13 cellular contexts compared by ENCODE assay signal in the genomic region with DNA sequence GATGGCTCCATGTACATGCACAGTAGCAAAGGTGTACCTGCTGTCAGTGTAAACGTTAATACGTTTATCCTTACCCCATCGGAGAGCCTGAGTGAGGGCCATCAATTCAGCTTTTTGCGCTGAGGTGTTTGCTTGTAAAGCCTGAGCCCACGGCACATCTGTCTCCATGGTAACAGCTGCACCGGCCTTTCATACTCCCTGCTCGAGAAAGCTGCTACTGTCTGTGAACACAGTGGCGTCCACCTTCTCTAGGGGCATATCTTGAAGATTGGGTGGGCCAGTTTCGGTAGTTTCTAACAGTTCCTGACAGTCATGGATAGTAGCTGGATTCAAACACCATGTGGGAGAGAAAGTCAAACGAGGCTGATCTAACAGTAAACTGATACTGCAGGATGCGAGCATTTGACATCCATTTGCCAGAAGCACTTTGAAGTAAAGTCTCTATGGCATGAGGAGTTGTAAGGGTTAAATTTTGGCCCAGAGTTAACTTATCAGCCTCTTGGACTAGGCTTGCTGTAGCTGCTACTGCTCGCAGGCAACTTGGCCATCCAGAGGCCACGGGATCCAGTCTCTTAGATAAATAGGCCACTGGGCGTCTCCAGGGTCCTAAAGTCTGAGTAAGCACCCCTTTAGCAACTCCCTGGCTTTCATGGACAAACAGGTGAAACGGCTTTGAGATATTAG. TPM values are rescaled to one million over a fixed set of nuclear protein-coding genes. Genes with fewer than 3 reads are reported as not detected.
DNase-seq lines count a peak whose midpoint lies in the region; ATAC-seq lines count a peak whose summit lies in the region.
"Had no signal": no experiment of that assay in that cellular context is flagged by ENCODE, and none has a peak within 500 bp of the region (broad histone marks: within the 10 kb centered on the region; RNA-seq: fewer than 3 reads in every experiment).

No MANE protein-coding gene starts in this region.

- H3K27ac ChIP-seq in subcutaneous abdominal adipose tissue (ENCODE audit: low read depth, low read length), result no peak overlapping the region
- H3K27ac ChIP-seq in aorta (ENCODE audit: low read depth in 1 of 2, low read length in 2 of 2), result no peak overlapping the region
- H3K27ac ChIP-seq: Peyer's patch had no signal

- DNase-seq in NCI-H2227 (lab: John Stamatoyannopoulos, UW; ENCODE audit: unreplicated experiment), result peak; percentile 46
- DNase-seq in cerebellar cortex (ENCODE audit: low spot score), result peak; percentile 24
- DNase-seq in islet precursor cell, result peak; percentile 95
- no peak for DNase-seq in activated naive CD8-positive, alpha-beta T cell treated with anti-CD3 and anti-CD28 coated beads for 36 hours
- no peak for DNase-seq in aorta
- DNase-seq: activated naive CD4-positive, alpha-beta T cell treated with anti-CD3 and anti-CD28 coated beads for 36 hours; DND-41; GOT3; Peyer's patch had no signal

- H3K27ac Mint-ChIP-seq in activated naive CD8-positive, alpha-beta T cell treated with anti-CD3 and anti-CD28 coated beads for 36 hours, result no peak overlapping the region
- H3K27ac Mint-ChIP-seq: activated naive CD4-positive, alpha-beta T cell treated with anti-CD3 and anti-CD28 coated beads for 36 hours had no signal

- H3K36me3 ChIP-seq in subcutaneous abdominal adipose tissue (ENCODE audit: control insufficient read depth in 5 of 5, insufficient read depth in 5 of 5, low read length in 5 of 5) (peaks cover 0 to 3% (median 0%) of the 10 kb centered on the region in 5 donors), aorta (ENCODE audit: control insufficient read depth in 1 of 2, insufficient read depth in 2 of 2, low read length in 1 of 2) (no peaks in the 10 kb centered on the region)
- H3K36me3 ChIP-seq: Peyer's patch had no signal

- no peaks in the 10 kb centered on the region for H3K9me3 ChIP-seq in subcutaneous abdominal adipose tissue (ENCODE audit: control insufficient read depth in 5 of 5, low read length in 5 of 5)
- H3K9me3 ChIP-seq in aorta (ENCODE audit: control insufficient read depth, low read length), result no peaks in the 10 kb centered on the region
- H3K9me3 ChIP-seq: Peyer's patch had no signal

- H3K27me3 ChIP-seq in subcutaneous abdominal adipose tissue (ENCODE audit: control insufficient read depth in 5 of 5, insufficient read depth in 4 of 5, low read length in 5 of 5), result no peaks in the 10 kb centered on the region
- no peaks in the 10 kb centered on the region for H3K27me3 ChIP-seq in aorta (ENCODE audit: control insufficient read depth in 1 of 2, insufficient read depth in 2 of 2, low read length in 1 of 2)
- H3K27me3 ChIP-seq: Peyer's patch had no signal

- ATAC-seq in HG03196 (IDR thresholded peaks at IDR 0.05; ENCODE audit: unreplicated experiment) (no peak), HG03045 (IDR thresholded peaks at IDR 0.05; ENCODE audit: unreplicated experiment) (no peak), aorta (ENCODE audit: low FRiP score) (no peak)

- intact Hi-C loops in aorta (cut with DNase I), result no loop called here

- H3K9me3 Mint-ChIP-seq in activated naive CD8-positive, alpha-beta T cell treated with anti-CD3 and anti-CD28 coated beads for 36 hours, result no peaks in the 10 kb centered on the region
- H3K9me3 Mint-ChIP-seq: activated naive CD4-positive, alpha-beta T cell treated with anti-CD3 and anti-CD28 coated beads for 36 hours had no signal

- peaks cover 9% of the 10 kb centered on the region for H3K4me1 Mint-ChIP-seq in activated naive CD8-positive, alpha-beta T cell treated with anti-CD3 and anti-CD28 coated beads for 36 hours

- peaks cover 0 to 20% (median 10%) of the 10 kb centered on the region in 5 donors for H3K4me1 ChIP-seq in subcutaneous abdominal adipose tissue (ENCODE audit: control insufficient read depth in 5 of 5, insufficient read depth in 5 of 5, low read length in 5 of 5)
- no peaks in the 10 kb centered on the region for H3K4me1 ChIP-seq in aorta (ENCODE audit: control insufficient read depth in 1 of 2, insufficient read depth in 2 of 2, low read length in 2 of 2)
- H3K4me1 ChIP-seq: Peyer's patch had no signal

- peaks cover 4% of the 10 kb centered on the region for H3K27me3 Mint-ChIP-seq in activated naive CD8-positive, alpha-beta T cell treated with anti-CD3 and anti-CD28 coated beads for 36 hours

- H3K4me3 Mint-ChIP-seq in activated naive CD8-positive, alpha-beta T cell treated with anti-CD3 and anti-CD28 coated beads for 36 hours, result no peak overlapping the region
- H3K4me3 Mint-ChIP-seq: activated naive CD4-positive, alpha-beta T cell treated with anti-CD3 and anti-CD28 coated beads for 36 hours had no signal

- no peak overlapping the region for H3K9ac ChIP-seq in subcutaneous abdominal adipose tissue (ENCODE audit: low read length in 5 of 5)

- H3K4me3 ChIP-seq in subcutaneous abdominal adipose tissue (ENCODE audit: low read depth in 1 of 5, low read length in 5 of 5), result peak overlapping the region in 4 of 5 donors; percentile 16 to 43 (median 26)
- no peak overlapping the region for H3K4me3 ChIP-seq in aorta (ENCODE audit: low read length in 2 of 2)
- H3K4me3 ChIP-seq: Peyer's patch had no signal

- H3K36me3 Mint-ChIP-seq in activated naive CD8-positive, alpha-beta T cell treated with anti-CD3 and anti-CD28 coated beads for 36 hours, result no peaks in the 10 kb centered on the region

- WGBS in aorta, 2 donors, result 43 to 49% methylated on average over 15 of the region's 15 CpGs

RNA-seq across cellular contexts. Expression of a gene that starts 21.0 kb away (rescaled TPM):
- total RNA-seq in activated naive CD8-positive, alpha-beta T cell treated with anti-CD3 and anti-CD28 coated beads for 36 hours, result under 1 TPM; 0.52 to 0.78 TPM
- total RNA-seq in aorta, result 10 to 100 TPM; 36.8 to 53.2 TPM
- 10 to 100 TPM; 11.8 to 13.4 TPM for polyA plus RNA-seq in aorta

RNA-seq across cellular contexts. Expression of a gene that starts 27.3 kb away (rescaled TPM):
- not detected for total RNA-seq in activated naive CD8-positive, alpha-beta T cell treated with anti-CD3 and anti-CD28 coated beads for 36 hours
- total RNA-seq in aorta, result under 1 TPM; 0.45 to 0.60 TPM
- under 1 TPM in 1 of 2 donors, not detected in 1; 0.38 TPM for polyA plus RNA-seq in aorta
- total RNA-seq: activated naive CD4-positive, alpha-beta T cell treated with anti-CD3 and anti-CD28 coated beads for 36 hours; Peyer's patch had no signal
- polyA plus RNA-seq: keratinocyte had no signal

Comparison
In these comparisons a context has a peak if more than half of its experiments do, and no peak if none do; other contexts are left out.
1. DNase-seq: peak in NCI-H2227 (single experiment), cerebellar cortex (single experiment) and islet precursor cell (single experiment); none in activated naive CD8-positive, alpha-beta T cell treated with anti-CD3 and anti-CD28 coated beads for 36 hours (single experiment) and aorta (0 of 2).
2. H3K4me3 ChIP-seq: peak in subcutaneous abdominal adipose tissue (4 of 5); none in aorta (0 of 2).
3. RNA of a gene that starts 21.0 kb away (total RNA-seq): 36.8 to 53.2 TPM in aorta; 0.52 to 0.78 TPM in activated naive CD8-positive, alpha-beta T cell treated with anti-CD3 and anti-CD28 coated beads for 36 hours; every median in the first group is over 10 times any median in the second.